8 cellular contexts compared by ENCODE assay signal in the genomic region with DNA sequence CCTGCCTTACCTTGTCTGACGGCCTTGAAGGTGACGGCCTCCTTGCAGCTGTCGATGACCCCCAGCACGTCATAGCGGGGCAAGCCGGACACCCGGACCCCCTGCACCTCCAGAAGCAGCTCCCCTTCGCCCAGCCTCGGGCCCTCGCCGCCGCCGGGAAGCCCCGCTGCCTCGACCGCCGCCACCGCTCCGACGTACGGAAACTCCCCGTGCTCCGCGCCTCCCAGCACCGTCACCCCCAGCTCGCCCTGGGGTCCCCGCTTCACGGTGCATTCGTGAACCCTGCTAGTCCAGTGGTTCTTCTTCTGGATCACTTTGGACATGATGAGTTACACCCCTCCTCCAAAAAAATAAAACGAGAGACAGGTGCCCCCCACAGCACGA. TPM values are rescaled to one million over a fixed set of nuclear protein-coding genes. Genes with fewer than 3 reads are reported as not detected.
DNase-seq lines count a peak whose midpoint lies in the region; TF ChIP-seq lines count a peak whose summit lies in the region.

No MANE protein-coding gene starts in this region.

- H3K27ac ChIP-seq in rectal smooth muscle tissue (ENCODE audit: low read depth, low read length), result peak overlapping the region; percentile 85

- H3K4me3 ChIP-seq in rectal smooth muscle tissue (ENCODE audit: low read length), result peak overlapping the region; percentile 87

- H3K9ac ChIP-seq in rectal smooth muscle tissue (ENCODE audit: low read length), result peak overlapping the region; percentile 22

- H3K9me3 Mint-ChIP-seq in T-helper 1 cell treated with Interleukin-12 subunit alpha and Interleukin-12 subunit beta and Interleukin-4 antibody, amounts not matched to agents 30 μg/mL and 1 μg/mL, for 36 hours, result no peaks in the 10 kb centered on the region
- H3K9me3 Mint-ChIP-seq in T-helper 2 cell treated with Interferon-gamma antibody and Interleukin-4, amounts not matched to agents 5 μg/mL and 100 μg/mL, for 36 hours, result no peaks in the 10 kb centered on the region
- peaks cover 6% of the 10 kb centered on the region for H3K9me3 Mint-ChIP-seq in glutamatergic neuron (ENCODE audit: unreplicated experiment)

- H3K27me3 Mint-ChIP-seq in T-helper 1 cell treated with Interleukin-12 subunit alpha and Interleukin-12 subunit beta and Interleukin-4 antibody, amounts not matched to agents 30 μg/mL and 1 μg/mL, for 36 hours (ENCODE audit: low read depth), result peaks cover 77% of the 10 kb centered on the region
- peaks cover 63% of the 10 kb centered on the region for H3K27me3 Mint-ChIP-seq in T-helper 2 cell treated with Interferon-gamma antibody and Interleukin-4, amounts not matched to agents 5 μg/mL and 100 μg/mL, for 36 hours (ENCODE audit: low read depth)
- peaks cover 5% of the 10 kb centered on the region for H3K27me3 Mint-ChIP-seq in glutamatergic neuron (ENCODE audit: unreplicated experiment)

- peak overlapping the region; percentile 64 for H3K27ac Mint-ChIP-seq in T-helper 1 cell treated with Interleukin-12 subunit alpha and Interleukin-12 subunit beta and Interleukin-4 antibody, amounts not matched to agents 30 μg/mL and 1 μg/mL, for 36 hours
- H3K27ac Mint-ChIP-seq in T-helper 2 cell treated with Interferon-gamma antibody and Interleukin-4, amounts not matched to agents 5 μg/mL and 100 μg/mL, for 36 hours, result peak overlapping the region; percentile 84
- no peak overlapping the region for H3K27ac Mint-ChIP-seq in glutamatergic neuron (ENCODE audit: unreplicated experiment)

- DNase-seq in T-helper 1 cell, result no peak
- DNase-seq in T-helper 2 cell treated with Interferon-gamma antibody and Interleukin-4, amounts not matched to agents 5 μg/mL and 100 μg/mL, for 36 hours (ENCODE audit: low spot score), result no peak
- peak; percentile 41 for DNase-seq in glutamatergic neuron
- no peak for DNase-seq in DMS114 treated with DMSO at 0.1 percent for 48 hours (lab: John Stamatoyannopoulos, UW; ENCODE audit: unreplicated experiment)
- DNase-seq in COLO829 (ENCODE audit: low spot score), result no peak
- no peak for DNase-seq in UCSD-AML1 (lab: John Stamatoyannopoulos, UW; ENCODE audit: unreplicated experiment)

- H3K27me3 ChIP-seq in rectal smooth muscle tissue (ENCODE audit: control insufficient read depth, insufficient read depth, low read length), result no peaks in the 10 kb centered on the region

- H3K4me1 ChIP-seq in rectal smooth muscle tissue (ENCODE audit: control insufficient read depth, insufficient read depth, low read length), result no peaks in the 10 kb centered on the region

- H3K4me3 Mint-ChIP-seq in T-helper 1 cell treated with Interleukin-12 subunit alpha and Interleukin-12 subunit beta and Interleukin-4 antibody, amounts not matched to agents 30 μg/mL and 1 μg/mL, for 36 hours, result peak overlapping the region; percentile 92
- peak overlapping the region; percentile 98 for H3K4me3 Mint-ChIP-seq in T-helper 2 cell treated with Interferon-gamma antibody and Interleukin-4, amounts not matched to agents 5 μg/mL and 100 μg/mL, for 36 hours
- H3K4me3 Mint-ChIP-seq in glutamatergic neuron (ENCODE audit: unreplicated experiment), result peak overlapping the region; percentile 98

- no peaks in the 10 kb centered on the region for H3K36me3 Mint-ChIP-seq in T-helper 1 cell treated with Interleukin-12 subunit alpha and Interleukin-12 subunit beta and Interleukin-4 antibody, amounts not matched to agents 30 μg/mL and 1 μg/mL, for 36 hours (ENCODE audit: low read depth)
- H3K36me3 Mint-ChIP-seq in T-helper 2 cell treated with Interferon-gamma antibody and Interleukin-4, amounts not matched to agents 5 μg/mL and 100 μg/mL, for 36 hours (ENCODE audit: low read depth), result no peaks in the 10 kb centered on the region
- H3K36me3 Mint-ChIP-seq in glutamatergic neuron (ENCODE audit: unreplicated experiment), result no peaks in the 10 kb centered on the region

- H3K4me1 Mint-ChIP-seq in T-helper 1 cell treated with Interleukin-12 subunit alpha and Interleukin-12 subunit beta and Interleukin-4 antibody, amounts not matched to agents 30 μg/mL and 1 μg/mL, for 36 hours (ENCODE audit: low read depth), result peaks cover 10% of the 10 kb centered on the region
- peaks cover 21% of the 10 kb centered on the region for H3K4me1 Mint-ChIP-seq in T-helper 2 cell treated with Interferon-gamma antibody and Interleukin-4, amounts not matched to agents 5 μg/mL and 100 μg/mL, for 36 hours (ENCODE audit: low read depth)
- no peaks in the 10 kb centered on the region for H3K4me1 Mint-ChIP-seq in glutamatergic neuron (ENCODE audit: low read depth, unreplicated experiment)

- no peak for TF ChIP-seq CTCF in glutamatergic neuron (IDR thresholded peaks at IDR 0.05; ENCODE audit: partially characterized antibody, unreplicated experiment)

- no peaks in the 10 kb centered on the region for H3K36me3 ChIP-seq in rectal smooth muscle tissue (ENCODE audit: control insufficient read depth, insufficient read depth, low read length)

RNA-seq across cellular contexts. Expression of gene MAGI1, which starts 0.7 kb away (rescaled TPM):
- total RNA-seq in glutamatergic neuron (ENCODE audit: unreplicated experiment), result 46.5 TPM
